20 cellular contexts compared by ENCODE assay signal in the genomic region with DNA sequence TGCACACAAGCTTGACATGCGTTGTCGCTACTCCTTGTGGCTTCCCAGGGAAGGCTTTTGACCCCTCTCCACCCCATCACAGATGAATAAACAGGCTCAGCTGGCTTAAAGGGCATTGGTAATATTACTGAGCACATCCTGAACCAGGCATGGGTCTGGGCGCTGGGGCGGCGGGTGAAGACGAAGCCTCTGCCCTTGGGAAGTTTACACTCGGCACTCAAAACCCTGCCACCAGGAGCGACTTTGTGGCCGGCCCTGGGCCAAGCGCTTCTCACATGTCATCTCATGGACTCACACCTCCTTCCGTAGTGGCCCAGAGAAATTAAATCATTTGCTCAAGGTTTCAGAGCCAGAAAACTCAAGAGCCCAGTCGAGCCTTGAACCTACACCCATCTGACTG. TPM values are rescaled to one million over a fixed set of nuclear protein-coding genes. Genes with fewer than 3 reads are reported as not detected.
A peak's percentile ranks its signal among the peaks of the same experiment; 100 is the strongest.
DNase-seq lines count a peak whose midpoint lies in the region; ATAC-seq and TF ChIP-seq lines count a peak whose summit lies in the region.
"Had no signal": no experiment of that assay in that cellular context is flagged by ENCODE, and none has a peak within 500 bp of the region (broad histone marks: within the 10 kb centered on the region; RNA-seq: fewer than 3 reads in every experiment).

No MANE protein-coding gene starts in this region.

- peaks cover 8% of the 10 kb centered on the region for H3K36me3 Mint-ChIP-seq in glutamatergic neuron (ENCODE audit: unreplicated experiment)
- no peaks in the 10 kb centered on the region for H3K36me3 Mint-ChIP-seq in natural killer cell treated with Interleukin-12 subunit alpha and Interleukin-12 subunit beta and Interleukin-15 and Interleukin-18, amount 100 ng/mL, for 72 hours

- H3K27me3 Mint-ChIP-seq in glutamatergic neuron (ENCODE audit: unreplicated experiment): peaks cover 13% of the 10 kb centered on the region
- no peaks in the 10 kb centered on the region for H3K27me3 Mint-ChIP-seq in natural killer cell treated with Interleukin-12 subunit alpha and Interleukin-12 subunit beta and Interleukin-15 and Interleukin-18, amount 100 ng/mL, for 72 hours
- H3K27me3 Mint-ChIP-seq: CD8-positive, alpha-beta memory T cell had no signal

- H3K27ac ChIP-seq in BLaER1 treated with 17β-estradiol and CSF1 and Interleukin-3, amounts not matched to agents 10 nM and 100 nM: no peak overlapping the region
- H3K27ac ChIP-seq in osteoblast (ENCODE audit: low read depth, low read length): no peak overlapping the region
- H3K27ac ChIP-seq: HL-60 had no signal

- H3K9me3 ChIP-seq in BLaER1 treated with 17β-estradiol and CSF1 and Interleukin-3, amounts not matched to agents 10 nM and 100 nM (replicated peaks in 1 of 11): peaks cover 0 to 10% (median 6%) of the 10 kb centered on the region in 11 experiments; a peak in 7 of 22 replicates
- H3K9me3 ChIP-seq in NT2/D1 (ENCODE audit: insufficient read depth, low read length) (no peaks in the 10 kb centered on the region), osteoblast (ENCODE audit: low read depth, low read length) (no peaks in the 10 kb centered on the region)

- H3K4me3 ChIP-seq in BLaER1 treated with 17β-estradiol and CSF1 and Interleukin-3, amounts not matched to agents 10 nM and 100 nM: no peak overlapping the region
- no peak overlapping the region for H3K4me3 ChIP-seq in NT2/D1 (ENCODE audit: insufficient read length, low read depth)
- H3K4me3 ChIP-seq in osteoblast (ENCODE audit: insufficient read depth, low read length): no peak overlapping the region
- H3K4me3 ChIP-seq: GM12878, K562 had no signal

- H3K27ac Mint-ChIP-seq in glutamatergic neuron (ENCODE audit: unreplicated experiment): no peak overlapping the region
- no peak overlapping the region for H3K27ac Mint-ChIP-seq in natural killer cell treated with Interleukin-12 subunit alpha and Interleukin-12 subunit beta and Interleukin-15 and Interleukin-18, amount 100 ng/mL, for 72 hours

- no peak for ATAC-seq in natural killer cell treated with Interleukin-12 subunit alpha and Interleukin-12 subunit beta and Interleukin-15 and Interleukin-18, amount 100 ng/mL, for 72 hours
- ATAC-seq: GM12878, K562 had no signal

- H3K4me1 Mint-ChIP-seq in glutamatergic neuron (ENCODE audit: low read depth, unreplicated experiment): peaks cover 21% of the 10 kb centered on the region
- peaks cover 12 to 27% of the 10 kb centered on the region in 2 donors for H3K4me1 Mint-ChIP-seq in natural killer cell treated with Interleukin-12 subunit alpha and Interleukin-12 subunit beta and Interleukin-15 and Interleukin-18, amount 100 ng/mL, for 72 hours (ENCODE audit: low read depth in 2 of 2)

- peak overlapping the region; percentile 45 for H3K4me3 Mint-ChIP-seq in glutamatergic neuron (ENCODE audit: unreplicated experiment)
- no peak overlapping the region for H3K4me3 Mint-ChIP-seq in natural killer cell treated with Interleukin-12 subunit alpha and Interleukin-12 subunit beta and Interleukin-15 and Interleukin-18, amount 100 ng/mL, for 72 hours

- no peaks in the 10 kb centered on the region for H3K27me3 ChIP-seq in BLaER1 treated with 17β-estradiol and CSF1 and Interleukin-3, amounts not matched to agents 10 nM and 100 nM
- H3K27me3 ChIP-seq in NT2/D1 (ENCODE audit: insufficient read depth, insufficient read length) (no peaks in the 10 kb centered on the region), osteoblast (ENCODE audit: insufficient read depth, low read length) (no peaks in the 10 kb centered on the region)

- peaks cover 6% of the 10 kb centered on the region for H3K9me3 Mint-ChIP-seq in glutamatergic neuron (ENCODE audit: unreplicated experiment)
- H3K9me3 Mint-ChIP-seq in natural killer cell treated with Interleukin-12 subunit alpha and Interleukin-12 subunit beta and Interleukin-15 and Interleukin-18, amount 100 ng/mL, for 72 hours: no peaks in the 10 kb centered on the region
- H3K9me3 Mint-ChIP-seq: CD8-positive, alpha-beta memory T cell had no signal

- DNase-seq in NT2/D1 (ENCODE audit: low read depth, low spot score) (no peak), glutamatergic neuron (no peak), osteoblast (ENCODE audit: insufficient read length, low spot score, missing footprints) (peak; percentile 63), HT-29 (ENCODE audit: low spot score) (no peak)
- no peak for DNase-seq in natural killer cell treated with Interleukin-12 subunit alpha and Interleukin-12 subunit beta and Interleukin-15 and Interleukin-18, amount 100 ng/mL, for 72 hours (ENCODE audit: low spot score)
- no peak for DNase-seq in stimulated activated naive CD4-positive, alpha-beta T cell treated with Interleukin-2 at 50 U/mL for 16 hours (lab: John Stamatoyannopoulos, UW)
- DNase-seq: ACHN; AML-193; CD8-positive, alpha-beta memory T cell; COR-L47; DMS 273 treated with DMSO at 0.1 percent for 48 hours; DMS53; DND-41; EL; HCEC 1CT; IMR-90 had no signal

- peaks cover 38 to 72% (median 65%) of the 10 kb centered on the region in 10 experiments for H3K4me1 ChIP-seq in BLaER1 treated with 17β-estradiol and CSF1 and Interleukin-3, amounts not matched to agents 10 nM and 100 nM
- H3K4me1 ChIP-seq in NT2/D1 (ENCODE audit: insufficient read depth, insufficient read length): peaks cover 28% of the 10 kb centered on the region
- H3K4me1 ChIP-seq in osteoblast (ENCODE audit: insufficient read depth, low read length): no peaks in the 10 kb centered on the region

- H2AFZ ChIP-seq in osteoblast (ENCODE audit: low read length): no peak overlapping the region

- no peak overlapping the region; a peak in 1 of 22 replicates for H3K9ac ChIP-seq in BLaER1 treated with 17β-estradiol and CSF1 and Interleukin-3, amounts not matched to agents 10 nM and 100 nM
- peak overlapping the region; percentile 27 for H3K9ac ChIP-seq in NT2/D1 (ENCODE audit: insufficient read length, low read depth)

- no peak for TF ChIP-seq CTCF in glutamatergic neuron (IDR thresholded peaks at IDR 0.05; ENCODE audit: partially characterized antibody, unreplicated experiment)
- no peak for TF ChIP-seq CTCF in osteoblast (IDR thresholded peaks at IDR 0.05; ENCODE audit: extremely low read depth, low read depth, low read length)

- H4K20me1 ChIP-seq in BLaER1 treated with 17β-estradiol and CSF1 and Interleukin-3, amounts not matched to agents 10 nM and 100 nM: peaks cover 0 to 24% (median 0%) of the 10 kb centered on the region in 11 experiments; a peak in 7 of 22 replicates
- peaks cover 2% of the 10 kb centered on the region for H4K20me1 ChIP-seq in osteoblast (ENCODE audit: insufficient read depth, low read length)

- peak overlapping the region in 6 of 11 experiments; percentile 81 to 97 (median 86); a peak in 9 of 22 replicates for H3K4me2 ChIP-seq in BLaER1 treated with 17β-estradiol and CSF1 and Interleukin-3, amounts not matched to agents 10 nM and 100 nM
- no peak overlapping the region for H3K4me2 ChIP-seq in osteoblast (ENCODE audit: insufficient read depth, low read length)

- no peaks in the 10 kb centered on the region for H3K79me2 ChIP-seq in osteoblast (ENCODE audit: insufficient read depth, low read length)

- H3K36me3 ChIP-seq in BLaER1 treated with 17β-estradiol and CSF1 and Interleukin-3, amounts not matched to agents 10 nM and 100 nM: peaks cover 28 to 56% (median 47%) of the 10 kb centered on the region in 11 experiments
- H3K36me3 ChIP-seq in NT2/D1 (ENCODE audit: insufficient read depth, insufficient read length, low read length): peaks cover 50% of the 10 kb centered on the region
- H3K36me3 ChIP-seq in osteoblast (ENCODE audit: insufficient read depth, low read length): no peaks in the 10 kb centered on the region

RNA-seq across cellular contexts. Expression of a gene that starts 32.6 kb away (rescaled TPM):
- total RNA-seq in glutamatergic neuron (ENCODE audit: unreplicated experiment) (2.3 TPM), osteoblast (1.1 and 2.7 TPM in 2 replicates)
- 95.9 and 102 TPM in 2 replicates for total RNA-seq in HT-29 (2014; rRNA removed; shearing (Covaris generic))
- total RNA-seq in natural killer cell treated with Interleukin-12 subunit alpha and Interleukin-12 subunit beta and Interleukin-15 and Interleukin-18, amount 100 ng/mL, for 72 hours: 10 to 100 TPM; 48.2 to 89.3 TPM

RNA-seq across cellular contexts. Expression of a gene that starts 37.0 kb away (rescaled TPM):
- total RNA-seq in glutamatergic neuron (ENCODE audit: unreplicated experiment): 68.1 TPM
- 2.5 and 2.9 TPM in 2 replicates for total RNA-seq in osteoblast
- total RNA-seq in HT-29 (2014; rRNA removed; shearing (Covaris generic)): 1.2 and 2.0 TPM in 2 replicates
- 1 to 10 TPM; 6.5 to 8.2 TPM for total RNA-seq in natural killer cell treated with Interleukin-12 subunit alpha and Interleukin-12 subunit beta and Interleukin-15 and Interleukin-18, amount 100 ng/mL, for 72 hours

RNA-seq across cellular contexts. Expression of a gene that starts 51.4 kb away (rescaled TPM):
- 82.9 TPM for total RNA-seq in glutamatergic neuron (ENCODE audit: unreplicated experiment)
- 45.6 and 56.3 TPM in 2 replicates for total RNA-seq in osteoblast
- total RNA-seq in HT-29 (2014; rRNA removed; shearing (Covaris generic)): 19.4 and 25.0 TPM in 2 replicates
- 10 to 100 TPM; 61.6 to 80.0 TPM for total RNA-seq in natural killer cell treated with Interleukin-12 subunit alpha and Interleukin-12 subunit beta and Interleukin-15 and Interleukin-18, amount 100 ng/mL, for 72 hours

Comparison
In these comparisons a context has a peak if more than half of its experiments do, and no peak if none do; other contexts are left out.
1. RNA of a gene that starts 32.6 kb away (total RNA-seq): 95.9 to 102 TPM in HT-29 and 48.2 to 89.3 TPM in natural killer cell treated with Interleukin-12 subunit alpha and Interleukin-12 subunit beta and Interleukin-15 and Interleukin-18, amount 100 ng/mL, for 72 hours; 2.3 TPM in glutamatergic neuron (single experiment) and 1.1 to 2.7 TPM in osteoblast; every median in the first group is over 10 times any median in the second.